ENCODE assay signal across 2 cellular contexts in the genomic region with DNA sequence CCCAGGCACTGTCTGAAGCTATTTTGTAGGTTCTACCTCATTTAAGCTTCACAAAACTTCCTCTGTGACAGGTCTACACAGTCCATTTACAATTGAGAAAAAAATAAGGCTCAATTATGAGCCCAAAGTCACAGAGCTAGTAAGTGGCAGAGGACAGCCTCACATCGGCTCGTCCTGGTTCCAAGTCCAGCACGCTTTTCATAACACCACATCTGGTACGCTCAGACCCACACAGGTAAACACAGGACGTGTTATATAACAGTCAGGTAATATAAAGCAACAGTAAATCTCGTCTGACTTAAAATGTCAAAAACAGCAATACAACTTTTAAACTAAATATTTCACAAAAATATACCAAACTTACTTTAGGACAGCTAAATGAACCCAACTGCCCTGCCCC.
TF ChIP-seq lines count a peak whose summit lies in the region.

No MANE protein-coding gene starts in this region.

TF ChIP-seq in GM12891, 5 proteins besides CTCF, POLR2A, EP300 and RAD21:
- TF ChIP-seq POU2F2 (IDR thresholded peaks at IDR 0.05; ENCODE audit: low read depth, low read length) (no peak), SPI1 (IDR thresholded peaks at IDR 0.05; ENCODE audit: low read depth, low read length) (no peak), TAF1 (IDR thresholded peaks at IDR 0.05; ENCODE audit: low read depth, low read length) (no peak), PAX5 (IDR thresholded peaks at IDR 0.05; ENCODE audit: insufficient read depth, low read length, severe bottlenecking) (no peak), POLR2AphosphoS5 (IDR thresholded peaks at IDR 0.05; ENCODE audit: low read depth, low read length) (no peak)

TF ChIP-seq in GM12878, 131 proteins besides CTCF, POLR2A, EP300 and RAD21:
- TF ChIP-seq DPF2 (IDR thresholded peaks at IDR 0.05) (no peak), CBFB (IDR thresholded peaks at IDR 0.05; ENCODE audit: low read depth) (no peak), FOXM1 (IDR thresholded peaks at IDR 0.05; ENCODE audit: low read depth, low read length) (no peak), KLF5 (IDR thresholded peaks at IDR 0.05; ENCODE audit: partially characterized antibody) (no peak), CREM (IDR thresholded peaks at IDR 0.05; ENCODE audit: low read depth) (no peak), BACH1 (IDR thresholded peaks at IDR 0.05; ENCODE audit: borderline replicate concordance) (no peak), ZNF217 (IDR thresholded peaks at IDR 0.05) (no peak), ZNF622 (IDR thresholded peaks at IDR 0.05) (no peak), RELA (IDR thresholded peaks at IDR 0.05; ENCODE audit: borderline replicate concordance, partially characterized antibody) (no peak), EED (IDR thresholded peaks at IDR 0.05; ENCODE audit: low read depth) (no peak), IKZF2 (IDR thresholded peaks at IDR 0.05) (no peak)
- TF ChIP-seq, protein P1, sequence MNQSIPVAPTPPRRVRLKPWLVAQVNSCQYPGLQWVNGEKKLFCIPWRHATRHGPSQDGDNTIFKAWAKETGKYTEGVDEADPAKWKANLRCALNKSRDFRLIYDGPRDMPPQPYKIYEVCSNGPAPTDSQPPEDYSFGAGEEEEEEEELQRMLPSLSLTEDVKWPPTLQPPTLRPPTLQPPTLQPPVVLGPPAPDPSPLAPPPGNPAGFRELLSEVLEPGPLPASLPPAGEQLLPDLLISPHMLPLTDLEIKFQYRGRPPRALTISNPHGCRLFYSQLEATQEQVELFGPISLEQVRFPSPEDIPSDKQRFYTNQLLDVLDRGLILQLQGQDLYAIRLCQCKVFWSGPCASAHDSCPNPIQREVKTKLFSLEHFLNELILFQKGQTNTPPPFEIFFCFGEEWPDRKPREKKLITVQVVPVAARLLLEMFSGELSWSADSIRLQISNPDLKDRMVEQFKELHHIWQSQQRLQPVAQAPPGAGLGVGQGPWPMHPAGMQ (IDR thresholded peaks at IDR 0.05; ENCODE audit: borderline replicate concordance), result no peak
- TF ChIP-seq, protein P2, sequence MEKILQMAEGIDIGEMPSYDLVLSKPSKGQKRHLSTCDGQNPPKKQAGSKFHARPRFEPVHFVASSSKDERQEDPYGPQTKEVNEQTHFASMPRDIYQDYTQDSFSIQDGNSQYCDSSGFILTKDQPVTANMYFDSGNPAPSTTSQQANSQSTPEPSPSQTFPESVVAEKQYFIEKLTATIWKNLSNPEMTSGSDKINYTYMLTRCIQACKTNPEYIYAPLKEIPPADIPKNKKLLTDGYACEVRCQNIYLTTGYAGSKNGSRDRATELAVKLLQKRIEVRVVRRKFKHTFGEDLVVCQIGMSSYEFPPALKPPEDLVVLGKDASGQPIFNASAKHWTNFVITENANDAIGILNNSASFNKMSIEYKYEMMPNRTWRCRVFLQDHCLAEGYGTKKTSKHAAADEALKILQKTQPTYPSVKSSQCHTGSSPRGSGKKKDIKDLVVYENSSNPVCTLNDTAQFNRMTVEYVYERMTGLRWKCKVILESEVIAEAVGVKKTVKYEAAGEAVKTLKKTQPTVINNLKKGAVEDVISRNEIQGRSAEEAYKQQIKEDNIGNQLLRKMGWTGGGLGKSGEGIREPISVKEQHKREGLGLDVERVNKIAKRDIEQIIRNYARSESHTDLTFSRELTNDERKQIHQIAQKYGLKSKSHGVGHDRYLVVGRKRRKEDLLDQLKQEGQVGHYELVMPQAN (conservative IDR thresholded peaks at IDR 0.05), result no peak
- TF ChIP-seq, protein P3, sequence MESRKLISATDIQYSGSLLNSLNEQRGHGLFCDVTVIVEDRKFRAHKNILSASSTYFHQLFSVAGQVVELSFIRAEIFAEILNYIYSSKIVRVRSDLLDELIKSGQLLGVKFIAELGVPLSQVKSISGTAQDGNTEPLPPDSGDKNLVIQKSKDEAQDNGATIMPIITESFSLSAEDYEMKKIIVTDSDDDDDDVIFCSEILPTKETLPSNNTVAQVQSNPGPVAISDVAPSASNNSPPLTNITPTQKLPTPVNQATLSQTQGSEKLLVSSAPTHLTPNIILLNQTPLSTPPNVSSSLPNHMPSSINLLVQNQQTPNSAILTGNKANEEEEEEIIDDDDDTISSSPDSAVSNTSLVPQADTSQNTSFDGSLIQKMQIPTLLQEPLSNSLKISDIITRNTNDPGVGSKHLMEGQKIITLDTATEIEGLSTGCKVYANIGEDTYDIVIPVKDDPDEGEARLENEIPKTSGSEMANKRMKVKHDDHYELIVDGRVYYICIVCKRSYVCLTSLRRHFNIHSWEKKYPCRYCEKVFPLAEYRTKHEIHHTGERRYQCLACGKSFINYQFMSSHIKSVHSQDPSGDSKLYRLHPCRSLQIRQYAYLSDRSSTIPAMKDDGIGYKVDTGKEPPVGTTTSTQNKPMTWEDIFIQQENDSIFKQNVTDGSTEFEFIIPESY (IDR thresholded peaks at IDR 0.05), result no peak
